In genomic region chrX:153744210-153745066, GRCh38 we compare ENCODE assay signal across 7 cellular contexts.
DNase-seq lines count a peak whose midpoint lies in the region; ATAC-seq and TF ChIP-seq lines count a peak whose summit lies in the region.
"Had no signal": no experiment of that assay in that cellular context is flagged by ENCODE, and none has a peak within 500 bp of the region (broad histone marks: within the 10 kb centered on the region; RNA-seq: fewer than 3 reads in every experiment).

No MANE protein-coding gene starts in this region.

- H3K27ac Mint-ChIP-seq in memory B cell = no peak overlapping the region
- H3K27ac Mint-ChIP-seq in effector memory CD8-positive, alpha-beta T cell = no peak overlapping the region

- H3K4me1 Mint-ChIP-seq in memory B cell = peaks cover 11% of the 10 kb centered on the region
- peaks cover 0 to 9% of the 10 kb centered on the region in 2 donors for H3K4me1 Mint-ChIP-seq in effector memory CD8-positive, alpha-beta T cell (ENCODE audit: low read depth in 2 of 2)

- H3K36me3 Mint-ChIP-seq in memory B cell = no peaks in the 10 kb centered on the region
- peaks cover 4% of the 10 kb centered on the region for H3K36me3 Mint-ChIP-seq in effector memory CD8-positive, alpha-beta T cell (ENCODE audit: insufficient read depth)

- H3K4me3 Mint-ChIP-seq in memory B cell = peak overlapping the region; percentile 46
- no peak overlapping the region for H3K4me3 Mint-ChIP-seq in effector memory CD8-positive, alpha-beta T cell

- POLR2A ChIA-PET in RWPE1 (lab: Yijun Ruan, JAX; ENCODE audit: low non-redundant PET) = no interaction called here

- no peak for TF ChIP-seq CTCF in RWPE1 (conservative IDR thresholded peaks at IDR 0.05; ENCODE audit: low read depth)

- no peaks in the 10 kb centered on the region for H3K27me3 Mint-ChIP-seq in memory B cell
- H3K27me3 Mint-ChIP-seq in effector memory CD8-positive, alpha-beta T cell = peaks cover 13 to 26% of the 10 kb centered on the region in 2 donors

- ATAC-seq in memory B cell (ENCODE audit: low read depth) = no peak
- no peak for ATAC-seq in effector memory CD8-positive, alpha-beta T cell (replicated peaks)
- ATAC-seq in GM19023 (IDR thresholded peaks at IDR 0.05; ENCODE audit: unreplicated experiment) = no peak

- H3K27ac ChIP-seq in RWPE1 = peak overlapping the region; percentile 82
- H3K27ac ChIP-seq: neutrophil had no signal

- CTCF ChIA-PET in RWPE1 (lab: Yijun Ruan, JAX) = no interaction called here

- DNase-seq in DMS153 treated with DMSO at 0.1 percent for 48 hours (lab: John Stamatoyannopoulos, UW; ENCODE audit: unreplicated experiment) (peak; percentile 20), RWPE1 (ENCODE audit: low spot score) (no peak), memory B cell (ENCODE audit: low spot score in 2 of 2) (no peak), CD1c-positive myeloid dendritic cell (ENCODE audit: extremely low spot score) (no peak)
- no peak for DNase-seq in effector memory CD8-positive, alpha-beta T cell

- no peaks in the 10 kb centered on the region for H3K9me3 Mint-ChIP-seq in memory B cell
- no peaks in the 10 kb centered on the region for H3K9me3 Mint-ChIP-seq in effector memory CD8-positive, alpha-beta T cell
